In genomic region chr9:5587024-5587423, GRCh38 we compare ENCODE assay signal across 11 cellular contexts. TPM values are rescaled to one million over a fixed set of nuclear protein-coding genes. Genes with fewer than 3 reads are reported as not detected.
DNase-seq lines count a peak whose midpoint lies in the region; ATAC-seq lines count a peak whose summit lies in the region.
"Had no signal": no experiment of that assay in that cellular context is flagged by ENCODE, and none has a peak within 500 bp of the region (broad histone marks: within the 10 kb centered on the region; RNA-seq: fewer than 3 reads in every experiment).

No MANE protein-coding gene starts in this region.

- ATAC-seq in GM19351 (IDR thresholded peaks at IDR 0.05; ENCODE audit: unreplicated experiment) (no peak), GM21529 (IDR thresholded peaks at IDR 0.05; ENCODE audit: unreplicated experiment) (no peak)

- no peak overlapping the region for H3K9ac ChIP-seq in adipocyte (ENCODE audit: low read length)

- peaks cover 18% of the 10 kb centered on the region for H3K4me1 ChIP-seq in adipocyte (ENCODE audit: control insufficient read depth, insufficient read depth, low read length)

- no peaks in the 10 kb centered on the region for H3K36me3 ChIP-seq in adipocyte (ENCODE audit: control insufficient read depth, insufficient read depth, low read length, severe bottlenecking)

- no peaks in the 10 kb centered on the region for H3K9me3 ChIP-seq in adipocyte (ENCODE audit: control insufficient read depth, low read length)

- DNase-seq in AG20443 (ENCODE audit: low spot score): peak; percentile 71
- DNase-seq in LHCN-M2 (ENCODE audit: low read depth): peak; percentile 83
- DNase-seq in adipocyte (ENCODE audit: low read depth): peak; percentile 48
- peak; percentile 70 for DNase-seq in non-pigmented ciliary epithelial cell (ENCODE audit: low read depth)
- no peak for DNase-seq in caudate nucleus (lab: John Stamatoyannopoulos, UW)
- DNase-seq in putamen (ENCODE audit: low spot score): no peak
- DNase-seq: dorsolateral prefrontal cortex, Karpas-422 had no signal

- no peaks in the 10 kb centered on the region for H3K27me3 ChIP-seq in adipocyte (replicated peaks; ENCODE audit: control insufficient read depth, insufficient read depth, low read length)
- H3K27me3 ChIP-seq: dorsolateral prefrontal cortex had no signal

- H3K27ac ChIP-seq in caudate nucleus (ENCODE audit: low read depth, low read length): no peak overlapping the region
- H3K27ac ChIP-seq: dorsolateral prefrontal cortex, SK-N-MC had no signal

- no peak overlapping the region for H3K4me3 ChIP-seq in adipocyte (ENCODE audit: low read length)
- H3K4me3 ChIP-seq: dorsolateral prefrontal cortex, SK-N-MC had no signal

RNA-seq across cellular contexts. Expression of gene RIC1, which starts 41.9 kb away (rescaled TPM):
- total RNA-seq in LHCN-M2 (2014; rRNA removed): 13.5 and 21.1 TPM in 2 replicates
- 5.8 TPM for polyA plus RNA-seq in LHCN-M2 (2012)

Comparison
In these comparisons a context has a peak if more than half of its experiments do, and no peak if none do; other contexts are left out.
1. DNase-seq: peak in AG20443 (single experiment), LHCN-M2 (single experiment), adipocyte (single experiment) and non-pigmented ciliary epithelial cell (single experiment); none in caudate nucleus (0 of 61) and putamen (single experiment).